ENCODE assay signal across 11 cellular contexts in genomic region chr12:47801170-47801903, GRCh38. TPM values are rescaled to one million over a fixed set of nuclear protein-coding genes. Genes with fewer than 3 reads are reported as not detected.
DNase-seq lines count a peak whose midpoint lies in the region; ATAC-seq and TF ChIP-seq lines count a peak whose summit lies in the region.
"Had no signal": no experiment of that assay in that cellular context is flagged by ENCODE, and none has a peak within 500 bp of the region (broad histone marks: within the 10 kb centered on the region; RNA-seq: fewer than 3 reads in every experiment).

No MANE protein-coding gene starts in this region.

- DNase-seq in activated naive CD4-positive, alpha-beta T cell treated with anti-CD3 and anti-CD28 coated beads for 36 hours = no peak
- no peak for DNase-seq in activated naive CD4-positive, alpha-beta T cell (lab: John Stamatoyannopoulos, UW)
- DNase-seq in cardiac fibroblast (ENCODE audit: low read depth in 2 of 2) (peak; percentile 38 to 44), lung microvascular endothelial cell (ENCODE audit: low read depth in 2 of 2) (peak; percentile 64 to 73), type B pancreatic cell (ENCODE audit: extremely low spot score, unreplicated experiment) (no peak), NCI-H2227 (lab: John Stamatoyannopoulos, UW; ENCODE audit: unreplicated experiment) (no peak), G401 (ENCODE audit: low spot score) (no peak)
- DNase-seq: activated CD8-positive, alpha-beta memory T cell treated with anti-CD3 and anti-CD28 coated beads for 24 hours; DMS53; stimulated activated CD4-positive, alpha-beta T cell treated with anti-CD3 and anti-CD28 coated beads, Interleukin-2, amount 100 ng/mL, for 24 hours had no signal

- intact Hi-C loops in activated naive CD4-positive, alpha-beta T cell treated with anti-CD3 and anti-CD28 coated beads for 36 hours (cut with micrococcal nuclease) = loop anchor here (1.0 kb wide), 1 partner anchor 36 kb away; no protein-coding TSS in a partner anchor

- no peaks in the 10 kb centered on the region for H3K27me3 Mint-ChIP-seq in activated naive CD4-positive, alpha-beta T cell treated with anti-CD3 and anti-CD28 coated beads for 36 hours (ENCODE audit: low read depth)
- no peaks in the 10 kb centered on the region for H3K27me3 Mint-ChIP-seq in type B pancreatic cell

- in situ Hi-C loops in G401 (cut with HindIII; ENCODE audit: low sequenced_read_pairs) = no loop called here

- peaks cover 76% of the 10 kb centered on the region for H3K4me1 Mint-ChIP-seq in activated naive CD4-positive, alpha-beta T cell treated with anti-CD3 and anti-CD28 coated beads for 36 hours (ENCODE audit: low read depth)
- H3K4me1 Mint-ChIP-seq in type B pancreatic cell (ENCODE audit: unreplicated experiment) = peaks cover 33% of the 10 kb centered on the region

- TF ChIP-seq CTCF in cardiac fibroblast (IDR thresholded peaks at IDR 0.05; ENCODE audit: low read depth, low read length) = peak; percentile 53
- TF ChIP-seq CTCF in type B pancreatic cell (conservative IDR thresholded peaks at IDR 0.05) = no peak

- H3K36me3 Mint-ChIP-seq in activated naive CD4-positive, alpha-beta T cell treated with anti-CD3 and anti-CD28 coated beads for 36 hours (ENCODE audit: low read depth) = peaks cover 37% of the 10 kb centered on the region
- no peaks in the 10 kb centered on the region for H3K36me3 Mint-ChIP-seq in type B pancreatic cell

- H3K4me3 Mint-ChIP-seq in activated naive CD4-positive, alpha-beta T cell treated with anti-CD3 and anti-CD28 coated beads for 36 hours = no peak overlapping the region
- no peak overlapping the region for H3K4me3 Mint-ChIP-seq in type B pancreatic cell

- no peak overlapping the region for H3K4me3 ChIP-seq in cardiac fibroblast (replicated peaks in 1 of 2; ENCODE audit: low read depth in 2 of 2, low read length in 2 of 2)

- CTCF ChIA-PET in activated naive CD4-positive, alpha-beta T cell treated with anti-CD3 and anti-CD28 coated beads for 36 hours (lab: Charles Lee) = interaction anchor here (0.6 to 27.8 kb wide), 10 partner anchors 16 to 162 kb away, joined by 3 to 848 read pairs (median 8); partner anchors contain the start of gene TMEM106C

- H3K27ac Mint-ChIP-seq in activated naive CD4-positive, alpha-beta T cell treated with anti-CD3 and anti-CD28 coated beads for 36 hours = peak overlapping the region; percentile 76
- peak overlapping the region; percentile 61 for H3K27ac Mint-ChIP-seq in type B pancreatic cell

- no peak for ATAC-seq in GM21367 (IDR thresholded peaks at IDR 0.05; ENCODE audit: unreplicated experiment)

- no peaks in the 10 kb centered on the region for H3K9me3 Mint-ChIP-seq in activated naive CD4-positive, alpha-beta T cell treated with anti-CD3 and anti-CD28 coated beads for 36 hours
- H3K9me3 Mint-ChIP-seq in type B pancreatic cell = no peaks in the 10 kb centered on the region

RNA-seq across cellular contexts. Expression of gene HDAC7, which starts 18.4 kb away (rescaled TPM):
- total RNA-seq in activated naive CD4-positive, alpha-beta T cell treated with anti-CD3 and anti-CD28 coated beads for 36 hours = 100 to 1,000 TPM; 272 to 289 TPM
- total RNA-seq in lung microvascular endothelial cell (30.5 and 31.7 TPM in 2 replicates), type B pancreatic cell (ENCODE audit: low replicate concordance) (71.5 and 76.1 TPM in 2 replicates)
- 26.8 and 46.8 TPM in 2 replicates for total RNA-seq in G401 (2014; rRNA removed; shearing (Covaris generic))

RNA-seq across cellular contexts. Expression of gene SLC48A1, which starts 28.3 kb away (rescaled TPM):
- 10 to 100 TPM; 16.6 to 21.0 TPM for total RNA-seq in activated naive CD4-positive, alpha-beta T cell treated with anti-CD3 and anti-CD28 coated beads for 36 hours
- 10.1 and 12.6 TPM in 2 replicates for total RNA-seq in lung microvascular endothelial cell
- total RNA-seq in type B pancreatic cell (ENCODE audit: low replicate concordance) = 19.7 and 37.4 TPM in 2 replicates
- total RNA-seq in G401 (2014; rRNA removed; shearing (Covaris generic)) = 32.3 and 34.4 TPM in 2 replicates

RNA-seq across cellular contexts. Expression of gene RAPGEF3, which starts 42.7 kb away (rescaled TPM):
- total RNA-seq in activated naive CD4-positive, alpha-beta T cell treated with anti-CD3 and anti-CD28 coated beads for 36 hours = 1 to 10 TPM; 1.5 to 1.6 TPM
- total RNA-seq in lung microvascular endothelial cell = 7.1 and 11.8 TPM in 2 replicates
- 3.7 and 4.9 TPM in 2 replicates for total RNA-seq in type B pancreatic cell (ENCODE audit: low replicate concordance)
- 6.1 and 9.0 TPM in 2 replicates for total RNA-seq in G401 (2014; rRNA removed; shearing (Covaris generic))

Comparison
In these comparisons a context has a peak if more than half of its experiments do, and no peak if none do; other contexts are left out.
1. DNase-seq: peak in cardiac fibroblast (2 of 2) and lung microvascular endothelial cell (2 of 2); none in activated naive CD4-positive, alpha-beta T cell treated with anti-CD3 and anti-CD28 coated beads for 36 hours (single experiment), activated naive CD4-positive, alpha-beta T cell (0 of 4), type B pancreatic cell (single experiment), NCI-H2227 (single experiment) and G401 (single experiment).